1 cellular context compared by ENCODE assay signal in the genomic region with DNA sequence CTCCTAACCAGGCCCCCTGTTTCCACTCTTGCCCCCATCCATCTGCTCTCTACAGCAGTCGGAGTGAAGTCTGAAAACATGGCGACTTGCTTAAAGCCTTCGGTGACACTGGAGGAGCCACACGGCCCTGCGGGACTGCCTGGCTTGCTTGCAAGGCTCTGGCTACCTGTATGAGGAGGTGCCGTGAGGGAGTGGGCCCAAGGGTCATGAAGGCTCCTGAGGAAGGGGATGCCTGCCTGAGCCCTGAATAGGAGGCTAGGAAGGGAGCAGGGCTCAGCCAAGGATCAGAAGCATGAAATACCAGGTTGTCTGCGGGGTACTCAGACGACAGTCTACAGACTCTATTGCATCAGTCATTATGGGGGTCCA.
TF ChIP-seq lines count a peak whose summit lies in the region.

No MANE protein-coding gene starts in this region.

TF ChIP-seq in H1, 55 proteins besides CTCF, POLR2A, EP300 and RAD21:
- no peak for TF ChIP-seq EZH2 (IDR thresholded peaks at IDR 0.05; ENCODE audit: low read depth, low read length, severe bottlenecking)
- TF ChIP-seq, protein P1, sequence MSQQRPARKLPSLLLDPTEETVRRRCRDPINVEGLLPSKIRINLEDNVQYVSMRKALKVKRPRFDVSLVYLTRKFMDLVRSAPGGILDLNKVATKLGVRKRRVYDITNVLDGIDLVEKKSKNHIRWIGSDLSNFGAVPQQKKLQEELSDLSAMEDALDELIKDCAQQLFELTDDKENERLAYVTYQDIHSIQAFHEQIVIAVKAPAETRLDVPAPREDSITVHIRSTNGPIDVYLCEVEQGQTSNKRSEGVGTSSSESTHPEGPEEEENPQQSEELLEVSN (IDR thresholded peaks at IDR 0.05): no peak
- TF ChIP-seq RFX5 (IDR thresholded peaks at IDR 0.05; ENCODE audit: borderline replicate concordance, low read depth, low read length): no peak
- no peak for TF ChIP-seq KDM5A (IDR thresholded peaks at IDR 0.05; ENCODE audit: low read length)
- no peak for TF ChIP-seq SRF (IDR thresholded peaks at IDR 0.05; ENCODE audit: low read depth, low read length)
- no peak for TF ChIP-seq YY1 (IDR thresholded peaks at IDR 0.05; ENCODE audit: low read depth, low read length)
- no peak for TF ChIP-seq SIN3A (conservative IDR thresholded peaks at IDR 0.05 in 1 of 2, IDR thresholded peaks at IDR 0.05 in 1 of 2; ENCODE audit: low read depth in 1 of 2, low read length in 2 of 2)
- TF ChIP-seq EGR1 (IDR thresholded peaks at IDR 0.05; ENCODE audit: borderline replicate concordance, low read depth, low read length): no peak
- no peak for TF ChIP-seq SIX5 (IDR thresholded peaks at IDR 0.05; ENCODE audit: low read depth, low read length)
- TF ChIP-seq, protein P2, sequence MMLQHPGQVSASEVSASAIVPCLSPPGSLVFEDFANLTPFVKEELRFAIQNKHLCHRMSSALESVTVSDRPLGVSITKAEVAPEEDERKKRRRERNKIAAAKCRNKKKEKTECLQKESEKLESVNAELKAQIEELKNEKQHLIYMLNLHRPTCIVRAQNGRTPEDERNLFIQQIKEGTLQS (IDR thresholded peaks at IDR 0.05; ENCODE audit: insufficient read depth, low read depth, low read length): no peak
- TF ChIP-seq CEBPB (IDR thresholded peaks at IDR 0.05; ENCODE audit: low read depth, low read length): no peak
- TF ChIP-seq, protein P3, sequence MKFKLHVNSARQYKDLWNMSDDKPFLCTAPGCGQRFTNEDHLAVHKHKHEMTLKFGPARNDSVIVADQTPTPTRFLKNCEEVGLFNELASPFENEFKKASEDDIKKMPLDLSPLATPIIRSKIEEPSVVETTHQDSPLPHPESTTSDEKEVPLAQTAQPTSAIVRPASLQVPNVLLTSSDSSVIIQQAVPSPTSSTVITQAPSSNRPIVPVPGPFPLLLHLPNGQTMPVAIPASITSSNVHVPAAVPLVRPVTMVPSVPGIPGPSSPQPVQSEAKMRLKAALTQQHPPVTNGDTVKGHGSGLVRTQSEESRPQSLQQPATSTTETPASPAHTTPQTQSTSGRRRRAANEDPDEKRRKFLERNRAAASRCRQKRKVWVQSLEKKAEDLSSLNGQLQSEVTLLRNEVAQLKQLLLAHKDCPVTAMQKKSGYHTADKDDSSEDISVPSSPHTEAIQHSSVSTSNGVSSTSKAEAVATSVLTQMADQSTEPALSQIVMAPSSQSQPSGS (IDR thresholded peaks at IDR 0.05; ENCODE audit: low read length): no peak
- TF ChIP-seq TAF7 (optimal IDR thresholded peaks at IDR 0.05; ENCODE audit: borderline replicate concordance, low read depth, low read length): no peak
- no peak for TF ChIP-seq SIRT6 (IDR thresholded peaks at IDR 0.05; ENCODE audit: low read length)
- TF ChIP-seq TAF1 (IDR thresholded peaks at IDR 0.05; ENCODE audit: low read depth, low read length): no peak
- no peak for TF ChIP-seq KDM4A (IDR thresholded peaks at IDR 0.05; ENCODE audit: low read depth, low read length, severe bottlenecking)
- no peak for TF ChIP-seq TCF12 (IDR thresholded peaks at IDR 0.05; ENCODE audit: low read depth, low read length)
- no peak for TF ChIP-seq JUND (IDR thresholded peaks at IDR 0.05; ENCODE audit: low read length)
- TF ChIP-seq BACH1 (IDR thresholded peaks at IDR 0.05; ENCODE audit: low read length): no peak
